ENCODE assay signal across 13 cellular contexts in the genomic region with DNA sequence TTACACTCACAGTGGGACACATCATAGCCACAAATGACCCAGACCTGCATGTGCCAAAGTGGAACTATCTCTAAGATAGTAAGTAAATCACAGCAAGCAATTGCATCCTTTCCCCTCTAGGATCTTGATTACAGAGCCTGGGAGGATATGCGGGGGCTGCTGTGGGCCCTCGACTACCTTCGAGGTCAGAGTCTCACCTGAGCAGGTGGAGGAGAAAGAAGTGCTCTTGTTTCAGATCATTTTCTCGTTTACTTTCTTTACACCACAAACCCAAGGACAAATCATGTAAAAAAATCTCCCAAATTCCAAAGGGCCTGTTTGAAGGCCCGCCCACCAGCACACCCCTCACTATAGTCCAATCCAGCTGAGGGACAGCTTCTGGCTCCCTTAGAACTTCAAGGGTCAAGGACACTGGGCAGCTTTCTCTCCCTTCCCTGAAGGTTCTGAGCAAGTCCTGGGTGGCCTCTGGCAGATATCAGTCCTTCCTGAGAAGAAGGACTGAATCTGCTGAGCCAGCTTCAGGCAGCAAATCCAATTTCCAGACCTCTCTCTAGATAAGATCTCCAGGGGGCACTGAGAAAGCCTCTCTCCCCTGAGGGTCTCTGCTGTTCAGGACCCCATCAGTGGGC. TPM values are rescaled to one million over a fixed set of nuclear protein-coding genes. Genes with fewer than 3 reads are reported as not detected.
DNase-seq lines count a peak whose midpoint lies in the region; ATAC-seq, FAIRE-seq and TF ChIP-seq lines count a peak whose summit lies in the region.
"Had no signal": no experiment of that assay in that cellular context is flagged by ENCODE, and none has a peak within 500 bp of the region (broad histone marks: within the 10 kb centered on the region; RNA-seq: fewer than 3 reads in every experiment).

No MANE protein-coding gene starts in this region.

- intact Hi-C loops in GM12878 (cut with micrococcal nuclease; ENCODE audit: unreplicated experiment), result loop anchor here (10.0 kb wide), 2 partner anchors 155 to 225 kb away; a partner anchor contains a TSS

- H3K9me3 ChIP-seq in GM12878 (replicated peaks; ENCODE audit: control insufficient read depth, insufficient read depth, low read length), result no peaks in the 10 kb centered on the region
- no peaks in the 10 kb centered on the region for H3K9me3 ChIP-seq in Karpas-422 (ENCODE audit: low read length)
- H3K9me3 ChIP-seq: BLaER1 treated with 17β-estradiol and CSF1 and Interleukin-3, amounts not matched to agents 10 nM and 100 nM; HAP-1; transverse colon had no signal

- CTCF ChIA-PET in GM12878 (lab: Yijun Ruan, JAX), result interaction anchor here (0.7 to 2.8 kb wide), 3 partner anchors 12 to 42 kb away, joined by 3 to 16 read pairs (median 3); no protein-coding TSS in a partner anchor
- CTCF ChIA-PET in HEK293T (lab: Yijun Ruan, JAX), result no interaction called here

- H3K27ac ChIP-seq in GM12878 (ENCODE audit: control insufficient read depth, insufficient read depth) (no peak overlapping the region), Karpas-422 (ENCODE audit: low read length) (no peak overlapping the region)

- H3K4me3 ChIP-seq in GM12878 (no peak overlapping the region), Karpas-422 (ENCODE audit: low read length) (no peak overlapping the region)
- H3K4me3 ChIP-seq: BLaER1 treated with 17β-estradiol and CSF1 and Interleukin-3, amounts not matched to agents 10 nM and 100 nM; HAP-1; transverse colon had no signal

- H3K36me3 ChIP-seq in GM12878 (ENCODE audit: control insufficient read depth in 2 of 2, insufficient read depth in 2 of 2, low read length in 1 of 2) (0 out of 4 replicates have a peak, but pooled peaks cover 0 to 7% of the 10 kb centered on the region in 2 experiments), Karpas-422 (ENCODE audit: insufficient read depth, low read length) (no peaks in the 10 kb centered on the region)
- H3K36me3 ChIP-seq: HAP-1, transverse colon had no signal

- POLR2A ChIA-PET in GM12878 (lab: Charles Lee) (no interaction called here), HEK293T (lab: Yijun Ruan, JAX) (interaction anchor here (1.5 kb wide), 1 partner anchor 17 kb away, joined by 4 read pairs; a partner anchor contains a TSS)
- POLR2A ChIA-PET in naive thymus-derived CD8-positive, alpha-beta T cell (lab: Charles Lee), result interaction anchor here (0.6 kb wide), 2 partner anchors 71 to 159 kb away, joined by 3 to 4 read pairs; no protein-coding TSS in a partner anchor

- no TSS peak for BruUV-seq in GM12878 (replicated peaks; lab: Mats Ljungman, UMichigan)

- no peak for DNase-seq in stimulated activated naive CD8-positive, alpha-beta T cell treated with anti-CD3 and anti-CD28 coated beads, Interleukin-15, amount 100 ng/mL, for 72 hours
- DNase-seq in GM12878 (ENCODE audit: low read depth, low spot score) (no peak), HEK293T (ENCODE audit: extremely low spot score) (no peak), NCI-H1417 treated with DMSO at 0.1 percent for 48 hours (lab: John Stamatoyannopoulos, UW) (no peak), Karpas-422 (no peak)
- peak in 1 of 10 donors; percentile 26 for DNase-seq in naive thymus-derived CD8-positive, alpha-beta T cell
- DNase-seq: islet precursor cell, transverse colon had no signal

- H2AFZ ChIP-seq in GM12878 (ENCODE audit: control insufficient read depth, low read depth, low read length), result no peak overlapping the region
- no peak overlapping the region for H2AFZ ChIP-seq in Karpas-422 (ENCODE audit: low read length)

- 84% methylated on average over 5 of the region's 5 CpGs for WGBS in GM12878 (ENCODE audit: insufficient coverage, insufficient replicate concordance, low lambda C conversion rate, missing lambda C conversion rate)

- H4K20me1 ChIP-seq in GM12878 (ENCODE audit: control insufficient read depth, insufficient read depth), result no peaks in the 10 kb centered on the region
- H4K20me1 ChIP-seq in Karpas-422 (ENCODE audit: insufficient read depth, low read depth, low read length), result no peaks in the 10 kb centered on the region; the same call in 1 of the 2 replicates

- H3K36me3 Mint-ChIP-seq in stimulated activated naive CD8-positive, alpha-beta T cell treated with anti-CD3 and anti-CD28 coated beads, Interleukin-15, Interleukin-2, amounts not matched to agents 100 ng/mL and 50 ng/mL, for 24 hours (ENCODE audit: low read depth), result peaks cover 11% of the 10 kb centered on the region
- peaks cover 0 to 12% (median 2%) of the 10 kb centered on the region in 3 donors for H3K36me3 Mint-ChIP-seq in naive thymus-derived CD8-positive, alpha-beta T cell

- no peaks in the 10 kb centered on the region for H3K27me3 ChIP-seq in GM12878 (replicated peaks in 1 of 2; ENCODE audit: control insufficient read depth in 2 of 2, insufficient read depth in 2 of 2, low read length in 1 of 2)
- no peaks in the 10 kb centered on the region for H3K27me3 ChIP-seq in Karpas-422 (ENCODE audit: low read length)
- H3K27me3 ChIP-seq: BLaER1 treated with 17β-estradiol and CSF1 and Interleukin-3, amounts not matched to agents 10 nM and 100 nM; transverse colon had no signal

- peak overlapping the region; percentile 39 for H3K27ac Mint-ChIP-seq in stimulated activated naive CD8-positive, alpha-beta T cell treated with anti-CD3 and anti-CD28 coated beads, Interleukin-15, Interleukin-2, amounts not matched to agents 100 ng/mL and 50 ng/mL, for 24 hours
- H3K27ac Mint-ChIP-seq in stimulated activated naive CD8-positive, alpha-beta T cell treated with anti-CD3 and anti-CD28 coated beads, Interleukin-15, amount 100 ng/mL, for 72 hours, result no peak overlapping the region
- H3K27ac Mint-ChIP-seq in naive thymus-derived CD8-positive, alpha-beta T cell, result peak overlapping the region; percentile 25 to 83 (median 68)
- H3K27ac Mint-ChIP-seq: activated T-helper 2 cell treated with anti-CD3 and anti-CD28 coated beads, Interferon-gamma antibody, Interleukin-2, Interleukin-4, amounts not matched to agents 10 μg/mL and 5 μg/mL and 100 μg/mL, durations not matched to agents 14 hours and 24 hours and 36 hours had no signal

- H3K4me1 ChIP-seq in GM12878 (ENCODE audit: control insufficient read depth, insufficient read depth, low read length) (peaks cover 12% of the 10 kb centered on the region), Karpas-422 (ENCODE audit: low read length) (peaks cover 21% of the 10 kb centered on the region)

- no peak for FAIRE-seq in GM12878 (lab: Jason Lieb, UNC)

- SMC1A ChIA-PET in GM12878 (lab: Charles Lee; ENCODE audit: uncharacterized antibody, unreplicated experiment), result interaction anchor here (0.9 to 1.6 kb wide), 2 partner anchors 14 to 42 kb away, joined by 3 to 4 read pairs; no protein-coding TSS in a partner anchor

- ATAC-seq in stimulated activated naive CD8-positive, alpha-beta T cell treated with anti-CD3 and anti-CD28 coated beads, Interleukin-15, amount 100 ng/mL, for 72 hours, result no peak
- ATAC-seq in GM12878, result no peak
- ATAC-seq in naive thymus-derived CD8-positive, alpha-beta T cell, result no peak
- no peak for ATAC-seq in GM18520 (IDR thresholded peaks at IDR 0.05; ENCODE audit: unreplicated experiment)

- TF ChIP-seq EP300 in GM12878 (IDR thresholded peaks at IDR 0.05; ENCODE audit: borderline replicate concordance in 1 of 2, control insufficient read depth in 1 of 2, low read depth in 2 of 2, low read length in 2 of 2), result no peak

- in situ Hi-C loops in GM12878 (cut with MboI), result no loop called here

- RAD21 ChIA-PET in GM12878 (lab: Charles Lee; ENCODE audit: unreplicated experiment), result no interaction called here

- H3K9ac ChIP-seq in GM12878 (ENCODE audit: control insufficient read depth, insufficient read depth, low read length), result peak overlapping the region; percentile 47
- H3K9ac ChIP-seq in Karpas-422 (ENCODE audit: low read length), result no peak overlapping the region

- H3K27me3 Mint-ChIP-seq in stimulated activated naive CD8-positive, alpha-beta T cell treated with anti-CD3 and anti-CD28 coated beads, Interleukin-15, Interleukin-2, amounts not matched to agents 100 ng/mL and 50 ng/mL, for 24 hours, result no peaks in the 10 kb centered on the region
- H3K27me3 Mint-ChIP-seq in stimulated activated naive CD8-positive, alpha-beta T cell treated with anti-CD3 and anti-CD28 coated beads, Interleukin-15, amount 100 ng/mL, for 72 hours, result no peaks in the 10 kb centered on the region
- H3K27me3 Mint-ChIP-seq in naive thymus-derived CD8-positive, alpha-beta T cell, result no peaks in the 10 kb centered on the region

- no peaks in the 10 kb centered on the region for H3K9me3 Mint-ChIP-seq in stimulated activated naive CD8-positive, alpha-beta T cell treated with anti-CD3 and anti-CD28 coated beads, Interleukin-15, Interleukin-2, amounts not matched to agents 100 ng/mL and 50 ng/mL, for 24 hours
- H3K9me3 Mint-ChIP-seq in stimulated activated naive CD8-positive, alpha-beta T cell treated with anti-CD3 and anti-CD28 coated beads, Interleukin-15, amount 100 ng/mL, for 72 hours, result no peaks in the 10 kb centered on the region
- H3K9me3 Mint-ChIP-seq in naive thymus-derived CD8-positive, alpha-beta T cell, result no peaks in the 10 kb centered on the region
- H3K9me3 Mint-ChIP-seq: activated T-helper 2 cell treated with anti-CD3 and anti-CD28 coated beads, Interferon-gamma antibody, Interleukin-2, Interleukin-4, amounts not matched to agents 10 μg/mL and 5 μg/mL and 100 μg/mL, durations not matched to agents 14 hours and 24 hours and 36 hours had no signal

- H3K4me3 Mint-ChIP-seq in stimulated activated naive CD8-positive, alpha-beta T cell treated with anti-CD3 and anti-CD28 coated beads, Interleukin-15, Interleukin-2, amounts not matched to agents 100 ng/mL and 50 ng/mL, for 24 hours, result no peak overlapping the region
- H3K4me3 Mint-ChIP-seq in stimulated activated naive CD8-positive, alpha-beta T cell treated with anti-CD3 and anti-CD28 coated beads, Interleukin-15, amount 100 ng/mL, for 72 hours, result no peak overlapping the region
- H3K4me3 Mint-ChIP-seq in naive thymus-derived CD8-positive, alpha-beta T cell, result no peak overlapping the region

- no peak for TF ChIP-seq RAD21 in GM12878 (IDR thresholded peaks at IDR 0.05; ENCODE audit: insufficient read depth, low read depth, low read length)

- no peak for TF ChIP-seq CTCF in GM12878 (IDR thresholded peaks at IDR 0.05 in 2 of 3, conservative IDR thresholded peaks at IDR 0.05 in 1 of 3; ENCODE audit: control insufficient read depth in 2 of 3, extremely low read depth in 1 of 3, insufficient read depth in 1 of 3, low read depth in 3 of 3, low read length in 3 of 3)

- no peak overlapping the region; the same call in 1 of the 2 replicates for H3K4me2 ChIP-seq in GM12878 (ENCODE audit: control insufficient read depth, insufficient read depth)
- H3K4me2 ChIP-seq in Karpas-422 (ENCODE audit: low read depth, low read length, poor library complexity, severe bottlenecking), result no peak overlapping the region

- no peaks in the 10 kb centered on the region for H3K9me2 ChIP-seq in Karpas-422 (replicated peaks; ENCODE audit: insufficient read depth, low read length)

- TF ChIP-seq POLR2A in GM12878 (IDR thresholded peaks at IDR 0.05; ENCODE audit: low read depth, low read length), result no peak

- H3K79me2 ChIP-seq in GM12878 (ENCODE audit: control insufficient read depth, insufficient read depth, low read length), result peaks cover 69% of the 10 kb centered on the region
- H3K79me2 ChIP-seq in Karpas-422 (ENCODE audit: low read length), result peaks cover 94% of the 10 kb centered on the region

- peaks cover 87% of the 10 kb centered on the region for H3K4me1 Mint-ChIP-seq in stimulated activated naive CD8-positive, alpha-beta T cell treated with anti-CD3 and anti-CD28 coated beads, Interleukin-15, Interleukin-2, amounts not matched to agents 100 ng/mL and 50 ng/mL, for 24 hours (ENCODE audit: low read depth)
- H3K4me1 Mint-ChIP-seq in stimulated activated naive CD8-positive, alpha-beta T cell treated with anti-CD3 and anti-CD28 coated beads, Interleukin-15, amount 100 ng/mL, for 72 hours, result peaks cover 69% of the 10 kb centered on the region
- H3K4me1 Mint-ChIP-seq in naive thymus-derived CD8-positive, alpha-beta T cell, result peaks cover 36 to 89% (median 76%) of the 10 kb centered on the region in 4 donors

RNA-seq across cellular contexts. Expression of a gene that starts 5.6 kb away (rescaled TPM):
- total RNA-seq in GM12878 (2013; cell fraction: nucleolus; rRNA removed), result 12.2 and 12.4 TPM in 2 replicates
- total RNA-seq in GM12878 (2014; rRNA removed) (26.5 and 30.1 TPM in 2 replicates), GM12878 (2014; rRNA removed; fragmentation: Illumina TruSeq; extraction: Trizol) (13.6 and 14.3 TPM in 2 replicates), GM12878 (2021) (51.0 and 57.0 TPM in 2 replicates)
- polyA plus RNA-seq in GM12878 (2011; ENCODE audit: low read depth), result 11.9 TPM
- polyA plus RNA-seq in GM12878 (2011; rRNA removed) (17.2 and 29.0 TPM in 2 replicates), GM12878 (2014; fragmentation: Illumina TruSeq; extraction: Trizol) (11.6 and 28.4 TPM in 2 replicates), GM12878 (2014; fragmentation: Nextera tagmentation; extraction: Ambion mirVana) (1 to 10 TPM in 1 of 2 experiments, under 1 TPM in 1; 0.27 to 2.1 TPM), GM12878 (2014; rRNA removed) (37.0 and 40.6 TPM in 2 replicates), GM12878 (2016; fragmentation: Nextera tagmentation; extraction: Ambion mirVana) (10 to 100 TPM; 39.8 to 41.7 TPM)
- polyA plus RNA-seq in GM12878 (2011; cell fraction: cytosol; rRNA removed), result 22.6 and 24.0 TPM in 2 replicates
- 20.1 and 24.6 TPM in 2 replicates for polyA plus RNA-seq in GM12878 (2011; cell fraction: nucleus; rRNA removed)
- polyA plus RNA-seq in GM12878 (2012), result 27.7 and 29.5 TPM in 2 replicates
- polyA minus RNA-seq in GM12878 (2011; rRNA and poly(A)+ RNA removed), result 22.2 and 22.4 TPM in 2 replicates
- polyA minus RNA-seq in GM12878 (2011; cell fraction: cytosol; rRNA and poly(A)+ RNA removed), result 7.1 and 7.5 TPM in 2 replicates
- 3.3 and 5.7 TPM in 2 replicates for polyA minus RNA-seq in GM12878 (2011; cell fraction: nucleus; rRNA and poly(A)+ RNA removed)
- total RNA-seq in naive thymus-derived CD8-positive, alpha-beta T cell, result 10 to 100 TPM; 46.2 to 47.8 TPM
- 10 to 100 TPM; 21.6 to 31.7 (median 23.6) TPM for polyA plus RNA-seq in naive thymus-derived CD8-positive, alpha-beta T cell
- total RNA-seq in Karpas-422 (2014; rRNA removed; shearing (Covaris generic); ENCODE audit: low replicate concordance), result 27.0 and 44.6 TPM in 2 replicates

RNA-seq across cellular contexts. Expression of a gene that starts 17.6 kb away (rescaled TPM):
- 4.2 and 6.5 TPM in 2 replicates for total RNA-seq in GM12878 (2013; cell fraction: nucleolus; rRNA removed)
- total RNA-seq in GM12878 (2014; rRNA removed), result 43.3 and 48.3 TPM in 2 replicates
- 11.9 and 13.1 TPM in 2 replicates for total RNA-seq in GM12878 (2014; rRNA removed; fragmentation: Illumina TruSeq; extraction: Trizol)
- total RNA-seq in GM12878 (2021), result 53.6 and 56.6 TPM in 2 replicates
- polyA plus RNA-seq in GM12878 (2011; ENCODE audit: low read depth), result 39.7 TPM
- 35.3 and 58.4 TPM in 2 replicates for polyA plus RNA-seq in GM12878 (2011; rRNA removed)
- 70.9 and 107 TPM in 2 replicates for polyA plus RNA-seq in GM12878 (2011; cell fraction: cytosol; rRNA removed)
- polyA plus RNA-seq in GM12878 (2011; cell fraction: nucleus; rRNA removed), result 31.8 and 32.9 TPM in 2 replicates
- polyA plus RNA-seq in GM12878 (2012), result 42.3 and 45.0 TPM in 2 replicates
- polyA plus RNA-seq in GM12878 (2014; fragmentation: Illumina TruSeq; extraction: Trizol), result 34.1 and 68.0 TPM in 2 replicates
- polyA plus RNA-seq in GM12878 (2014; fragmentation: Nextera tagmentation; extraction: Ambion mirVana), result 10 to 100 TPM; 26.6 to 36.0 TPM
- polyA plus RNA-seq in GM12878 (2014; rRNA removed), result 99.8 and 103 TPM in 2 replicates
- polyA plus RNA-seq in GM12878 (2016; fragmentation: Nextera tagmentation; extraction: Ambion mirVana), result 10 to 100 TPM; 85.9 to 97.3 TPM
- polyA minus RNA-seq in GM12878 (2011; rRNA and poly(A)+ RNA removed), result 38.8 and 41.3 TPM in 2 replicates
- 10.7 and 23.7 TPM in 2 replicates for polyA minus RNA-seq in GM12878 (2011; cell fraction: cytosol; rRNA and poly(A)+ RNA removed)
- 11.6 and 17.0 TPM in 2 replicates for polyA minus RNA-seq in GM12878 (2011; cell fraction: nucleus; rRNA and poly(A)+ RNA removed)
- total RNA-seq in naive thymus-derived CD8-positive, alpha-beta T cell, result 10 to 100 TPM; 40.8 to 47.1 TPM
- 100 to 1,000 TPM; 118 to 122 (median 121) TPM for polyA plus RNA-seq in naive thymus-derived CD8-positive, alpha-beta T cell
- total RNA-seq in Karpas-422 (2014; rRNA removed; shearing (Covaris generic); ENCODE audit: low replicate concordance), result 19.4 and 19.5 TPM in 2 replicates

RNA-seq across cellular contexts. Expression of a gene that starts 56.7 kb away (rescaled TPM):
- 1.2 TPM in 1 of 2 replicates, not detected in the other for total RNA-seq in GM12878 (2013; cell fraction: nucleolus; rRNA removed)
- total RNA-seq in GM12878 (2014; rRNA removed) (6.4 and 6.9 TPM in 2 replicates), GM12878 (2014; rRNA removed; fragmentation: Illumina TruSeq; extraction: Trizol) (0.32 and 0.45 TPM in 2 replicates), GM12878 (2021) (5.3 and 6.1 TPM in 2 replicates)
- 2.1 TPM for polyA plus RNA-seq in GM12878 (2011; ENCODE audit: low read depth)
- polyA plus RNA-seq in GM12878 (2011; rRNA removed) (0.58 TPM in 1 of 2 replicates, not detected in the other), GM12878 (2014; fragmentation: Illumina TruSeq; extraction: Trizol) (not detected in 2 replicates), GM12878 (2014; fragmentation: Nextera tagmentation; extraction: Ambion mirVana) (under 1 TPM in 1 of 2 experiments, not detected in 1; 0.15 TPM), GM12878 (2014; rRNA removed) (3.4 and 6.7 TPM in 2 replicates), GM12878 (2016; fragmentation: Nextera tagmentation; extraction: Ambion mirVana) (1 to 10 TPM; 2.7 to 3.2 TPM)
- polyA plus RNA-seq in GM12878 (2011; cell fraction: cytosol; rRNA removed), result 1.5 and 2.1 TPM in 2 replicates
- polyA plus RNA-seq in GM12878 (2011; cell fraction: nucleus; rRNA removed), result 1.0 TPM in 2 replicates
- 9.5 and 12.8 TPM in 2 replicates for polyA plus RNA-seq in GM12878 (2012)
- polyA minus RNA-seq in GM12878 (2011; rRNA and poly(A)+ RNA removed), result 0.21 TPM in 1 of 2 replicates, not detected in the other
- not detected in 2 replicates for polyA minus RNA-seq in GM12878 (2011; cell fraction: cytosol; rRNA and poly(A)+ RNA removed)
- not detected in 2 replicates for polyA minus RNA-seq in GM12878 (2011; cell fraction: nucleus; rRNA and poly(A)+ RNA removed)
- 1 to 10 TPM; 1.2 to 1.6 TPM for total RNA-seq in naive thymus-derived CD8-positive, alpha-beta T cell
- 1 to 10 TPM in 1 of 3 donors, under 1 TPM in 2; 0.16 to 2.4 (median 0.43) TPM for polyA plus RNA-seq in naive thymus-derived CD8-positive, alpha-beta T cell
- total RNA-seq in Karpas-422 (2014; rRNA removed; shearing (Covaris generic); ENCODE audit: low replicate concordance), result 0.75 and 7.1 TPM in 2 replicates

Comparison
In these comparisons a context has a peak if more than half of its experiments do, and no peak if none do; other contexts are left out.
1. H3K27ac Mint-ChIP-seq: peak in stimulated activated naive CD8-positive, alpha-beta T cell treated with anti-CD3 and anti-CD28 coated beads, Interleukin-15, Interleukin-2, amounts not matched to agents 100 ng/mL and 50 ng/mL, for 24 hours (single experiment) and naive thymus-derived CD8-positive, alpha-beta T cell (10 of 10); none in stimulated activated naive CD8-positive, alpha-beta T cell treated with anti-CD3 and anti-CD28 coated beads, Interleukin-15, amount 100 ng/mL, for 72 hours (0 of 2).